8 cellular contexts compared by ENCODE assay signal in the genomic region with DNA sequence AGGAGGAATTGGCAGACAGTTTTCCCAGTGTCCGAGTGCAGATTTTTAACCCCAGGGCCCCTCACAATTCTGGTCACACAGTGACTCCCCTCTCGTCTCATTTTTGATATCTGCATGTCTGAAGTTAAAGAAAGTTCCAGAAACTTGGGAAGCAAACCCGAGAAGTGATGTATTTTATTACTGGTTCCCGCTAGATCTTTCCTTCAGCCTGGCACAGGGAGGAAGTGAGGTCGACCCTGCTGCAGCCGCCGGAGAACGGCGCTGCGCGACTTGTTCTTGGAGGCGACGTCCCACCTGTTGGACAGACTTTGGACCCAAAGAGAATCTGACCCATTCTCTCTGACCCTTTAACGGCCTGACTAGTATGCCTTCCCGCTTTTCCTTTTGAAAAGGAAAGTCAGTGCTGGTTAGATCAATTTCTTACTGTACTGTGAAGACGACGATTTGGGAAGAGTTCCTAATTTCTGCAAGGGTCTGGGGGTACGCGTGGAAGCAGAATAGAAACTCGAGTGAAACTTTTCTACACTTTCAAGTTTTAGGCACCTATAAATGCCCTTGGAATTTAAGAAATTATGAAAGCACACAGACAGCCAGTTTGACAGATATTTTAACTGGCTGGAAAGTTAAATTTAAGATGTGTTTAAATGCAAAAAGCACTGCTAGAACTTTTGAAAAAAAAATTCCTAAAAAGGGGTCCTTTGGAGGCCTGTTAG. TPM values are rescaled to one million over a fixed set of nuclear protein-coding genes. Genes with fewer than 3 reads are reported as not detected.
A peak's percentile ranks its signal among the peaks of the same experiment; 100 is the strongest.
DNase-seq lines count a peak whose midpoint lies in the region; ATAC-seq and TF ChIP-seq lines count a peak whose summit lies in the region.

No MANE protein-coding gene starts in this region.

- no peak for TF ChIP-seq CTCF in AG10803 (conservative IDR thresholded peaks at IDR 0.05; ENCODE audit: low read length)
- peak; percentile 12 for TF ChIP-seq CTCF in GM13977 (IDR thresholded peaks at IDR 0.05; ENCODE audit: extremely low read depth, insufficient read depth, missing control alignments)
- no peak for TF ChIP-seq CTCF in left ventricle myocardium inferior (IDR thresholded peaks at IDR 0.05; ENCODE audit: borderline replicate concordance)

- DNase-seq in AG10803 (ENCODE audit: low read depth) (no peak), GM13977 (ENCODE audit: low spot score) (peak; percentile 33), NCI-H510A treated with DMSO at 0.1 percent for 48 hours (lab: John Stamatoyannopoulos, UW) (peak; percentile 55), left ventricle myocardium inferior (peak; percentile 43), putamen (ENCODE audit: low spot score) (peak; percentile 43), islet precursor cell (no peak)
- no peak for DNase-seq in activated naive CD8-positive, alpha-beta T cell treated with anti-CD3 and anti-CD28 coated beads, Interleukin-2, amount 10 ng/mL, durations not matched to agents 7 days and 5 days

- H3K36me3 ChIP-seq in left ventricle myocardium inferior = no peaks in the 10 kb centered on the region

- in situ Hi-C loops in GM13977 (cut with MboI; ENCODE audit: low pct_unique_long_range_greater_than_20kb, low sequenced_read_pairs, unreplicated experiment) = loop anchor here (25.0 kb wide), 1 partner anchor 553 kb away; no protein-coding TSS in a partner anchor

- no peaks in the 10 kb centered on the region for H3K27me3 Mint-ChIP-seq in activated naive CD8-positive, alpha-beta T cell treated with anti-CD3 and anti-CD28 coated beads, Interleukin-2, amount 10 ng/mL, durations not matched to agents 7 days and 5 days

- H3K4me1 Mint-ChIP-seq in activated naive CD8-positive, alpha-beta T cell treated with anti-CD3 and anti-CD28 coated beads, Interleukin-2, amount 10 ng/mL, durations not matched to agents 7 days and 5 days = peaks cover 57% of the 10 kb centered on the region

- H3K27me3 ChIP-seq in left ventricle myocardium inferior (ENCODE audit: low read depth) = no peaks in the 10 kb centered on the region

- peak overlapping the region; percentile 96 for H3K27ac ChIP-seq in left ventricle myocardium inferior (replicated peaks)

- peaks cover 1% of the 10 kb centered on the region for H3K9me3 Mint-ChIP-seq in activated naive CD8-positive, alpha-beta T cell treated with anti-CD3 and anti-CD28 coated beads, Interleukin-2, amount 10 ng/mL, durations not matched to agents 7 days and 5 days

- H3K9me3 ChIP-seq in left ventricle myocardium inferior (replicated peaks) = no peaks in the 10 kb centered on the region

- intact Hi-C loops in left ventricle myocardium inferior (cut with micrococcal nuclease) = no loop called here

- peaks cover 69% of the 10 kb centered on the region for H3K4me1 ChIP-seq in left ventricle myocardium inferior

- peak overlapping the region; percentile 90 for H3K27ac Mint-ChIP-seq in activated naive CD8-positive, alpha-beta T cell treated with anti-CD3 and anti-CD28 coated beads, Interleukin-2, amount 10 ng/mL, durations not matched to agents 7 days and 5 days

- POLR2A ChIA-PET in activated naive CD8-positive, alpha-beta T cell treated with anti-CD3 and anti-CD28 coated beads, Interleukin-2, amount 10 ng/mL, durations not matched to agents 7 days and 5 days (lab: Charles Lee) = interaction anchor here (1.0 to 1.4 kb wide), 2 partner anchors 9 to 12 kb away, joined by 3 read pairs; no protein-coding TSS in a partner anchor

- peak overlapping the region; percentile 96 for H3K4me3 Mint-ChIP-seq in activated naive CD8-positive, alpha-beta T cell treated with anti-CD3 and anti-CD28 coated beads, Interleukin-2, amount 10 ng/mL, durations not matched to agents 7 days and 5 days

- peak overlapping the region; percentile 83 for H3K4me3 ChIP-seq in AG10803 (ENCODE audit: low read length)
- peak overlapping the region; percentile 79 for H3K4me3 ChIP-seq in left ventricle myocardium inferior

- no peak for ATAC-seq in activated naive CD8-positive, alpha-beta T cell treated with anti-CD3 and anti-CD28 coated beads, Interleukin-2, amount 10 ng/mL, durations not matched to agents 7 days and 5 days (ENCODE audit: low read depth)
- no peak for ATAC-seq in HG02623 (IDR thresholded peaks at IDR 0.05; ENCODE audit: unreplicated experiment)

- H3K36me3 Mint-ChIP-seq in activated naive CD8-positive, alpha-beta T cell treated with anti-CD3 and anti-CD28 coated beads, Interleukin-2, amount 10 ng/mL, durations not matched to agents 7 days and 5 days = peaks cover 23% of the 10 kb centered on the region

RNA-seq across cellular contexts. Expression of gene OTULIN, which starts 0.7 kb away (rescaled TPM):
- total RNA-seq in activated naive CD8-positive, alpha-beta T cell treated with anti-CD3 and anti-CD28 coated beads, Interleukin-2, amount 10 ng/mL, durations not matched to agents 7 days and 5 days = 10 to 100 TPM; 82.7 to 86.6 TPM
- 22.7 TPM for total RNA-seq in left ventricle myocardium inferior

Comparison
In these comparisons a context has a peak if more than half of its experiments do, and no peak if none do; other contexts are left out.
1. DNase-seq: peak in GM13977 (single experiment), NCI-H510A treated with DMSO at 0.1 percent for 48 hours (single experiment), left ventricle myocardium inferior (single experiment) and putamen (single experiment); none in AG10803 (single experiment), activated naive CD8-positive, alpha-beta T cell treated with anti-CD3 and anti-CD28 coated beads, Interleukin-2, amount 10 ng/mL, durations not matched to agents 7 days and 5 days (single experiment) and islet precursor cell (single experiment).